In genomic region chr6:28657756-28658465, GRCh38 we compare ENCODE assay signal across 1 cellular context.
A peak's percentile ranks its signal among the peaks of the same experiment; 100 is the strongest.
TF ChIP-seq lines count a peak whose summit lies in the region.

No MANE protein-coding gene starts in this region.

TF ChIP-seq in HEK293, 187 proteins besides CTCF, POLR2A, EP300 and RAD21 (continued from another document and continues in another):
- TF ChIP-seq ZNF280C (tag by site-specific recombination; IDR thresholded peaks at IDR 0.05) = no peak
- no peak for TF ChIP-seq ZNF433 (tag by site-specific recombination; IDR thresholded peaks at IDR 0.05; ENCODE audit: low read depth)
- TF ChIP-seq ZSCAN4 (tag by site-specific recombination; IDR thresholded peaks at IDR 0.05) = no peak
- TF ChIP-seq GFI1B (tag by site-specific recombination; IDR thresholded peaks at IDR 0.05) = no peak
- TF ChIP-seq ZNF629 (tag by site-specific recombination; IDR thresholded peaks at IDR 0.05) = peak; percentile 53; the same call in 1 of the 2 replicates
- no peak for TF ChIP-seq ZNF23 (tag by site-specific recombination; IDR thresholded peaks at IDR 0.05; ENCODE audit: borderline replicate concordance)
- no peak for TF ChIP-seq BCL11A (tag by site-specific recombination; IDR thresholded peaks at IDR 0.05; ENCODE audit: low read depth)
- TF ChIP-seq ZNF121 (tag by site-specific recombination; IDR thresholded peaks at IDR 0.05) = peak; percentile 7; the same call in 1 of the 2 replicates
- TF ChIP-seq MEIS1 (CRISPR knock-in tag; IDR thresholded peaks at IDR 0.05; ENCODE audit: borderline replicate concordance) = no peak
- TF ChIP-seq ZNF549 (tag by site-specific recombination; IDR thresholded peaks at IDR 0.05) = no peak
- no peak for TF ChIP-seq SCRT1 (tag by site-specific recombination; IDR thresholded peaks at IDR 0.05; ENCODE audit: borderline replicate concordance)
- no peak for TF ChIP-seq ZNF10 (tag by site-specific recombination; IDR thresholded peaks at IDR 0.05)
- TF ChIP-seq SCRT2 (tag by site-specific recombination; IDR thresholded peaks at IDR 0.05) = no peak
- no peak for TF ChIP-seq ZSCAN16 (tag by site-specific recombination; IDR thresholded peaks at IDR 0.05)
- no peak for TF ChIP-seq ZNF26 (tag by site-specific recombination; IDR thresholded peaks at IDR 0.05)
- TF ChIP-seq RBAK (tag by site-specific recombination; IDR thresholded peaks at IDR 0.05) = no peak
- TF ChIP-seq ZNF785 (tag by site-specific recombination; IDR thresholded peaks at IDR 0.05) = no peak; the same call in 1 of the 2 replicates
- TF ChIP-seq ZFHX2 (tag by site-specific recombination; conservative IDR thresholded peaks at IDR 0.05) = no peak
- no peak for TF ChIP-seq ZNF416 (tag by site-specific recombination; IDR thresholded peaks at IDR 0.05)
- TF ChIP-seq ZBTB48 (tag by site-specific recombination; IDR thresholded peaks at IDR 0.05) = 0 out of 2 replicates have a peak, but pooled peaks have one; percentile 6
- TF ChIP-seq ZNF513 (tag by site-specific recombination; IDR thresholded peaks at IDR 0.05) = peak; percentile 38; the same call in 1 of the 2 replicates
- TF ChIP-seq ZNF140 (tag by site-specific recombination; IDR thresholded peaks at IDR 0.05) = no peak
- no peak for TF ChIP-seq ZSCAN5A (tag by site-specific recombination; IDR thresholded peaks at IDR 0.05)
- TF ChIP-seq KLF17 (tag by site-specific recombination; IDR thresholded peaks at IDR 0.05) = no peak
- TF ChIP-seq OSR2 (tag by site-specific recombination; IDR thresholded peaks at IDR 0.05) = peak; percentile 46; the same call in 1 of the 2 replicates
- no peak for TF ChIP-seq AEBP2 (tag by site-specific recombination; IDR thresholded peaks at IDR 0.05; ENCODE audit: borderline replicate concordance)
- TF ChIP-seq ZNF16 (tag by site-specific recombination; IDR thresholded peaks at IDR 0.05; ENCODE audit: low read depth) = no peak
- no peak for TF ChIP-seq ZNF426 (tag by site-specific recombination; IDR thresholded peaks at IDR 0.05)
- TF ChIP-seq ZNF664 (tag by site-specific recombination; IDR thresholded peaks at IDR 0.05) = peak; percentile 99
- TF ChIP-seq ZNF473 (tag by site-specific recombination; IDR thresholded peaks at IDR 0.05) = no peak
- TF ChIP-seq GLI4 (tag by site-specific recombination; IDR thresholded peaks at IDR 0.05) = no peak
- TF ChIP-seq ZBTB26 (tag by site-specific recombination; optimal IDR thresholded peaks at IDR 0.05) = peak; percentile 26
- TF ChIP-seq TSHZ1 (tag by site-specific recombination; IDR thresholded peaks at IDR 0.05; ENCODE audit: borderline replicate concordance) = no peak
- no peak for TF ChIP-seq KLF9 (tag by site-specific recombination; IDR thresholded peaks at IDR 0.05; ENCODE audit: low read depth)
- TF ChIP-seq ZNF548 (tag by site-specific recombination; IDR thresholded peaks at IDR 0.05) = no peak
- peak; percentile 95 for TF ChIP-seq ZBTB17 (tag by site-specific recombination; IDR thresholded peaks at IDR 0.05)
- TF ChIP-seq ZNF692 (tag by site-specific recombination; IDR thresholded peaks at IDR 0.05) = no peak
- TF ChIP-seq EGR2 (tag by site-specific recombination; IDR thresholded peaks at IDR 0.05; ENCODE audit: low read depth) = no peak
- no peak for TF ChIP-seq BCL6B (tag by site-specific recombination; IDR thresholded peaks at IDR 0.05)
- TF ChIP-seq ZNF366 (tag by site-specific recombination; conservative IDR thresholded peaks at IDR 0.05) = no peak
- TF ChIP-seq ZNF701 (tag by site-specific recombination; IDR thresholded peaks at IDR 0.05) = no peak
- no peak for TF ChIP-seq ZNF585B (tag by site-specific recombination; IDR thresholded peaks at IDR 0.05)
- TF ChIP-seq ZIC2 (tag by site-specific recombination; IDR thresholded peaks at IDR 0.05) = no peak
